Comparison of ENCODE assay signal across 1 cellular context in the genomic region with DNA sequence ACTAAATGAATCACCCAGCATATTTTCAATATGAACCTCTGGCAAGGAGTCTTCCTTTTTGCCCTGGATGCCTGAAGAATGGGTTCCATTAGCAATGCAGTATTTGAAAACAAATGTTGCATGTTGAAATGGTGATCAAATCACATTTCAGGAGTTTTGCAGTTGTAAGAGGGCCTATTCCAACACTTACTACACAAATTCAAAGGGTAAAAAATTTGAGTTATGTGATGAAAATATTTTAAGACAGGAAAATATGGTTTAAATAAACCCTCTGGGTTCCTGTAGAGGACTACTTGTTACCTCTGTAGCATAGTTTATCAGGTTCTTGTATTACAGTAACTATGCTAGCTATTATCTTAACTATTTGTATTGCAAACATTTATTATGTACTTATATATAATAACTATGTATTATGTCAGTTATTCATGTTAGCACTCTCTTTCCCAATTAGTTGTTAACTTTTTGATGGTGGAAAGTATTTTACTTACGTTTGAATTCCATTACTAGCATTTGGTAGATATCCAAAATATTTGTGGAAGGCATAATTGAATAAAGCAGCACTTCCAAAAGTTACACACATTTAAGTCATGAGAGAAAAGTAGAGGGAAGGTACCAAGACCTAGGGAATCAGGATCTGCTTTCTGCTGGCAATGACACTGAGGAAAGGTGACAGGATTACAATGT.
TF ChIP-seq lines count a peak whose summit lies in the region.

No MANE protein-coding gene starts in this region.

TF ChIP-seq in K562, 482 proteins besides CTCF, POLR2A, EP300 and RAD21 (continued from another document):
- TF ChIP-seq, protein P1, sequence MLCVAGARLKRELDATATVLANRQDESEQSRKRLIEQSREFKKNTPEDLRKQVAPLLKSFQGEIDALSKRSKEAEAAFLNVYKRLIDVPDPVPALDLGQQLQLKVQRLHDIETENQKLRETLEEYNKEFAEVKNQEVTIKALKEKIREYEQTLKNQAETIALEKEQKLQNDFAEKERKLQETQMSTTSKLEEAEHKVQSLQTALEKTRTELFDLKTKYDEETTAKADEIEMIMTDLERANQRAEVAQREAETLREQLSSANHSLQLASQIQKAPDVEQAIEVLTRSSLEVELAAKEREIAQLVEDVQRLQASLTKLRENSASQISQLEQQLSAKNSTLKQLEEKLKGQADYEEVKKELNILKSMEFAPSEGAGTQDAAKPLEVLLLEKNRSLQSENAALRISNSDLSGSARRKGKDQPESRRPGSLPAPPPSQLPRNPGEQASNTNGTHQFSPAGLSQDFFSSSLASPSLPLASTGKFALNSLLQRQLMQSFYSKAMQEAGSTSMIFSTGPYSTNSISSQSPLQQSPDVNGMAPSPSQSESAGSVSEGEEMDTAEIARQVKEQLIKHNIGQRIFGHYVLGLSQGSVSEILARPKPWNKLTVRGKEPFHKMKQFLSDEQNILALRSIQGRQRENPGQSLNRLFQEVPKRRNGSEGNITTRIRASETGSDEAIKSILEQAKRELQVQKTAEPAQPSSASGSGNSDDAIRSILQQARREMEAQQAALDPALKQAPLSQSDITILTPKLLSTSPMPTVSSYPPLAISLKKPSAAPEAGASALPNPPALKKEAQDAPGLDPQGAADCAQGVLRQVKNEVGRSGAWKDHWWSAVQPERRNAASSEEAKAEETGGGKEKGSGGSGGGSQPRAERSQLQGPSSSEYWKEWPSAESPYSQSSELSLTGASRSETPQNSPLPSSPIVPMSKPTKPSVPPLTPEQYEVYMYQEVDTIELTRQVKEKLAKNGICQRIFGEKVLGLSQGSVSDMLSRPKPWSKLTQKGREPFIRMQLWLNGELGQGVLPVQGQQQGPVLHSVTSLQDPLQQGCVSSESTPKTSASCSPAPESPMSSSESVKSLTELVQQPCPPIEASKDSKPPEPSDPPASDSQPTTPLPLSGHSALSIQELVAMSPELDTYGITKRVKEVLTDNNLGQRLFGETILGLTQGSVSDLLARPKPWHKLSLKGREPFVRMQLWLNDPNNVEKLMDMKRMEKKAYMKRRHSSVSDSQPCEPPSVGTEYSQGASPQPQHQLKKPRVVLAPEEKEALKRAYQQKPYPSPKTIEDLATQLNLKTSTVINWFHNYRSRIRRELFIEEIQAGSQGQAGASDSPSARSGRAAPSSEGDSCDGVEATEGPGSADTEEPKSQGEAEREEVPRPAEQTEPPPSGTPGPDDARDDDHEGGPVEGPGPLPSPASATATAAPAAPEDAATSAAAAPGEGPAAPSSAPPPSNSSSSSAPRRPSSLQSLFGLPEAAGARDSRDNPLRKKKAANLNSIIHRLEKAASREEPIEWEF (CRISPR knock-in tag; IDR thresholded peaks at IDR 0.05): no peak
- no peak for TF ChIP-seq DIDO1 (tag; IDR thresholded peaks at IDR 0.05; ENCODE audit: low read depth)
- TF ChIP-seq GABPB2 (CRISPR knock-in tag; conservative IDR thresholded peaks at IDR 0.05): no peak
- no peak for TF ChIP-seq ZNF143 (CRISPR knock-in tag; IDR thresholded peaks at IDR 0.05)
- TF ChIP-seq TEAD4 (IDR thresholded peaks at IDR 0.05; ENCODE audit: low read length): no peak
- TF ChIP-seq TEAD4 (CRISPR knock-in tag; IDR thresholded peaks at IDR 0.05; ENCODE audit: borderline replicate concordance): no peak
- no peak for TF ChIP-seq SMAD2 (IDR thresholded peaks at IDR 0.05; ENCODE audit: low read depth, low read length)
- no peak for TF ChIP-seq ZNF174 (CRISPR knock-in tag; IDR thresholded peaks at IDR 0.05)
- no peak for TF ChIP-seq ADNP (tag; IDR thresholded peaks at IDR 0.05)
- no peak for TF ChIP-seq NCOA6 (IDR thresholded peaks at IDR 0.05)
- TF ChIP-seq NR2C1 (IDR thresholded peaks at IDR 0.05): no peak
- no peak for TF ChIP-seq NR2C1 (tag; IDR thresholded peaks at IDR 0.05)
- no peak for TF ChIP-seq RBM34 (IDR thresholded peaks at IDR 0.05; ENCODE audit: borderline replicate concordance, insufficient read depth, low read length)
- TF ChIP-seq, protein P2, sequence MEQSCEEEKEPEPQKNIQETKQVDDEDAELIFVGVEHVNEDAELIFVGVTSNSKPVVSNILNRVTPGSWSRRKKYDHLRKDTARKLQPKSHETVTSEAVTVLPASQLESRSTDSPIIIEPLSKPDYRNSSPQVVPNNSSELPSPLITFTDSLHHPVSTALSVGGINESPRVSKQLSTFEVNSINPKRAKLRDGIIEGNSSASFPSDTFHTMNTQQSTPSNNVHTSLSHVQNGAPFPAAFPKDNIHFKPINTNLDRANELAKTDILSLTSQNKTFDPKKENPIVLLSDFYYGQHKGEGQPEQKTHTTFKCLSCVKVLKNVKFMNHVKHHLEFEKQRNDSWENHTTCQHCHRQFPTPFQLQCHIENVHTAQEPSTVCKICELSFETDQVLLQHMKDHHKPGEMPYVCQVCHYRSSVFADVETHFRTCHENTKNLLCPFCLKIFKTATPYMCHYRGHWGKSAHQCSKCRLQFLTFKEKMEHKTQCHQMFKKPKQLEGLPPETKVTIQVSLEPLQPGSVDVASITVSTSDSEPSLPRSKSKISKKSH (CRISPR knock-in tag; IDR thresholded peaks at IDR 0.05): no peak
